Comparison of ENCODE assay signal across 27 cellular contexts in the genomic region with DNA sequence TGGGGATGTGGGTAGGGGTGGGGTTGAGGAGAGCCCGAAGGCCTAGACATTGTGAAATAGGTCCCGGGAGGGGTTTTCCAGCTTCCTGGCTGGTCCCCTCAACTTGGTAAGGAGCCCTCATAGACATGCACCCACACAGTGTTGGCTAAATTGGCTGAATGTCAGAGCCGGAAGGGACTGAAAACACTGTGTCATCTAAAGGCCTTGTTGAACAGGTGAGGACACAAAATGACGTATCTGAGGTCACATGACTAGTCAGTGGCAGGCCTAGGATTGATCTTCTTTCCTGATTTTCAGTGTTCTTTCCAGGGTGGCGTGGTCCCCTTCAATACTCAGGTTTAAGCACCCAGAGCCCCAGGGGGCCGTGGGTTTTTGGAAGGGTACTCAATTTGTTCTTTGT. TPM values are rescaled to one million over a fixed set of nuclear protein-coding genes. Genes with fewer than 3 reads are reported as not detected.
DNase-seq lines count a peak whose midpoint lies in the region; ATAC-seq, FAIRE-seq and TF ChIP-seq lines count a peak whose summit lies in the region.
"Had no signal": no experiment of that assay in that cellular context is flagged by ENCODE, and none has a peak within 500 bp of the region (broad histone marks: within the 10 kb centered on the region; RNA-seq: fewer than 3 reads in every experiment).

No MANE protein-coding gene starts in this region.

- peak overlapping the region; percentile 100 for H3K27ac Mint-ChIP-seq in astrocyte (ENCODE audit: unreplicated experiment)
- H3K27ac Mint-ChIP-seq: activated naive CD4-positive, alpha-beta T cell treated with anti-CD3 and anti-CD28 coated beads for 36 hours; activated T-helper 1 cell treated with anti-CD3 and anti-CD28 coated beads, Interleukin-12 subunit alpha, Interleukin-12 subunit beta, Interleukin-2, Interleukin-4 antibody, amounts not matched to agents 30 ng/mL and 10 ng/mL and 1 ng/mL, durations not matched to agents 14 hours and 24 hours and 36 hours; stimulated activated effector memory CD8-positive, alpha-beta T cell treated with anti-CD3 and anti-CD28 coated beads, Interleukin-12 subunit alpha, Interleukin-12 subunit beta, amount 100 ng/mL, for 72 hours had no signal

- H4K8ac ChIP-seq in IMR-90 (ENCODE audit: low read depth in 2 of 2, low read length in 2 of 2) (peak overlapping the region; percentile 86 to 90; a peak in 2 of 4 replicates), mesendoderm (ENCODE audit: low read depth, low read length) (no peak overlapping the region)

- H3K27ac ChIP-seq in IMR-90 (ENCODE audit: insufficient read depth, low read length): no peak overlapping the region
- no peak overlapping the region for H3K27ac ChIP-seq in astrocyte (ENCODE audit: low read depth, low read length)
- peak overlapping the region; percentile 22 to 42 for H3K27ac ChIP-seq in aorta (ENCODE audit: low read depth in 1 of 2, low read length in 2 of 2)
- no peak overlapping the region for H3K27ac ChIP-seq in mesendoderm (ENCODE audit: low read depth, low read length)
- H3K27ac ChIP-seq in MM.1S (ENCODE audit: low read length): no peak overlapping the region
- H3K27ac ChIP-seq: adrenal gland, PC-9 had no signal

- no peak for FAIRE-seq in astrocyte (lab: Jason Lieb, UNC)
- FAIRE-seq: GM12878 had no signal

- H3K79me1 ChIP-seq in IMR-90 (ENCODE audit: low read depth in 1 of 2, low read length in 2 of 2) (peaks cover 4 to 37% of the 10 kb centered on the region in 2 experiments; a peak in 3 of 4 replicates), mesendoderm (ENCODE audit: low read length) (no peaks in the 10 kb centered on the region)

- H3K18ac ChIP-seq in IMR-90 (ENCODE audit: low read depth, low read length) (peak overlapping the region; percentile 34), mesendoderm (ENCODE audit: low read length) (no peak overlapping the region)

- peaks cover 6% of the 10 kb centered on the region; the same call in 1 of the 2 replicates for H4K20me1 ChIP-seq in IMR-90 (ENCODE audit: insufficient read depth, low read length)
- no peaks in the 10 kb centered on the region for H4K20me1 ChIP-seq in astrocyte (ENCODE audit: insufficient read depth, low read length)
- H4K20me1 ChIP-seq in MM.1S (ENCODE audit: insufficient read depth, low read length): no peaks in the 10 kb centered on the region

- H2AFZ ChIP-seq in IMR-90 (replicated peaks; ENCODE audit: low read length, poor library complexity) (no peak overlapping the region), astrocyte (ENCODE audit: low read depth, low read length) (no peak overlapping the region), MM.1S (ENCODE audit: low read length) (no peak overlapping the region)
- H2AFZ ChIP-seq: PC-9 had no signal

- H3K4me3 Mint-ChIP-seq in astrocyte (ENCODE audit: unreplicated experiment): no peak overlapping the region
- H3K4me3 Mint-ChIP-seq: activated naive CD4-positive, alpha-beta T cell treated with anti-CD3 and anti-CD28 coated beads for 36 hours; activated T-helper 1 cell treated with anti-CD3 and anti-CD28 coated beads, Interleukin-12 subunit alpha, Interleukin-12 subunit beta, Interleukin-2, Interleukin-4 antibody, amounts not matched to agents 30 ng/mL and 10 ng/mL and 1 ng/mL, durations not matched to agents 14 hours and 24 hours and 36 hours; CD4-positive, alpha-beta memory T cell; stimulated activated effector memory CD8-positive, alpha-beta T cell treated with anti-CD3 and anti-CD28 coated beads, Interleukin-12 subunit alpha, Interleukin-12 subunit beta, amount 100 ng/mL, for 72 hours had no signal

- peaks cover 30% of the 10 kb centered on the region for H3K36me3 Mint-ChIP-seq in astrocyte (ENCODE audit: low read depth, unreplicated experiment)
- H3K36me3 Mint-ChIP-seq: CD4-positive, alpha-beta memory T cell; stimulated activated effector memory CD8-positive, alpha-beta T cell treated with anti-CD3 and anti-CD28 coated beads, Interleukin-12 subunit alpha, Interleukin-12 subunit beta, amount 100 ng/mL, for 72 hours had no signal

- H3K9me3 Mint-ChIP-seq in astrocyte (ENCODE audit: unreplicated experiment): peaks cover 2% of the 10 kb centered on the region
- H3K9me3 Mint-ChIP-seq: activated naive CD4-positive, alpha-beta T cell treated with anti-CD3 and anti-CD28 coated beads for 36 hours; activated T-helper 1 cell treated with anti-CD3 and anti-CD28 coated beads, Interleukin-12 subunit alpha, Interleukin-12 subunit beta, Interleukin-2, Interleukin-4 antibody, amounts not matched to agents 30 ng/mL and 10 ng/mL and 1 ng/mL, durations not matched to agents 14 hours and 24 hours and 36 hours; stimulated activated effector memory CD8-positive, alpha-beta T cell treated with anti-CD3 and anti-CD28 coated beads, Interleukin-12 subunit alpha, Interleukin-12 subunit beta, amount 100 ng/mL, for 72 hours had no signal

- H3K9me3 ChIP-seq in IMR-90 (ENCODE audit: control insufficient read depth, insufficient read depth, low read length) (no peaks in the 10 kb centered on the region), astrocyte (ENCODE audit: insufficient read depth, low read depth, low read length) (no peaks in the 10 kb centered on the region), aorta (ENCODE audit: control insufficient read depth, low read length) (no peaks in the 10 kb centered on the region), MM.1S (replicated peaks; ENCODE audit: insufficient read depth, low read length) (no peaks in the 10 kb centered on the region)
- H3K9me3 ChIP-seq: adrenal gland, ovary, tibial nerve had no signal

- H4K91ac ChIP-seq in IMR-90 (ENCODE audit: insufficient read depth, low read depth, low read length): peak overlapping the region; percentile 48

- no peak overlapping the region for H3K56ac ChIP-seq in IMR-90 (ENCODE audit: extremely low read depth, insufficient read depth, low read length)
- H3K56ac ChIP-seq in mesendoderm (ENCODE audit: low read length): no peak overlapping the region

- peak overlapping the region; percentile 98 for H2BK120ac ChIP-seq in IMR-90 (ENCODE audit: low read depth, low read length)
- no peak overlapping the region for H2BK120ac ChIP-seq in mesendoderm (ENCODE audit: low read depth, low read length)

- H3F3A ChIP-seq in MM.1S (ENCODE audit: insufficient read depth, low read length): peaks cover 13% of the 10 kb centered on the region

- TF ChIP-seq POLR2A in IMR-90 (IDR thresholded peaks at IDR 0.05; ENCODE audit: low read depth, low read length): no peak

- DNase-seq in IMR-90 (no peak), astrocyte (ENCODE audit: low read depth) (no peak), sciatic nerve (ENCODE audit: low spot score) (peak; percentile 45), aorta (no peak), mesendoderm (no peak), MM.1S (no peak)
- no peak for DNase-seq in stimulated activated naive CD8-positive, alpha-beta T cell treated with anti-CD3 and anti-CD28 coated beads, Interleukin-15, Interleukin-2, amounts not matched to agents 100 U/mL and 50 U/mL, for 24 hours
- DNase-seq: activated CD4-positive, alpha-beta T cell treated with anti-CD3 and anti-CD28 coated beads, Interleukin-2, amount 50 U/mL, for 4 hours; activated naive CD4-positive, alpha-beta T cell treated with anti-CD3 and anti-CD28 coated beads for 36 hours; adrenal gland; CD4-positive, alpha-beta memory T cell; effector CD4-positive, alpha-beta T cell; EL; islet precursor cell; NCI-H1092; NCI-H187; NCI-H524; ovary; PC-9; Right ventricle myocardium superior; stimulated activated CD4-positive, alpha-beta T cell treated with anti-CD3 and anti-CD28 coated beads, Interleukin-2, amount 100 ng/mL, for 48 hours; SW 1271 had no signal

- no peak for TF ChIP-seq CTCF in IMR-90 (conservative IDR thresholded peaks at IDR 0.05; ENCODE audit: low read depth, low read length)
- no peak for TF ChIP-seq CTCF in astrocyte (IDR thresholded peaks at IDR 0.05; ENCODE audit: insufficient read depth, low read depth, low read length)
- no peak for TF ChIP-seq CTCF in MM.1S (IDR thresholded peaks at IDR 0.05; ENCODE audit: low read length)

- no TSS peak for BruUV-seq in IMR-90 (replicated peaks; lab: Mats Ljungman, UMichigan)

- H4K5ac ChIP-seq in IMR-90 (ENCODE audit: low read depth, low read length): peak overlapping the region; percentile 19
- no peak overlapping the region for H4K5ac ChIP-seq in mesendoderm (ENCODE audit: low read length)

- H3K9ac ChIP-seq in IMR-90 (ENCODE audit: low read depth, low read length): no peak overlapping the region
- H3K9ac ChIP-seq in astrocyte (ENCODE audit: low read length): no peak overlapping the region
- no peak overlapping the region for H3K9ac ChIP-seq in mesendoderm (ENCODE audit: low read length)
- no peak overlapping the region for H3K9ac ChIP-seq in MM.1S (ENCODE audit: low read length)

- peak overlapping the region; percentile 74; the same call in 1 of the 2 replicates for H3K23ac ChIP-seq in IMR-90 (ENCODE audit: low read depth, low read length)
- no peak overlapping the region for H3K23ac ChIP-seq in mesendoderm (ENCODE audit: low read length)

- peak overlapping the region; percentile 85 for H2BK20ac ChIP-seq in IMR-90 (ENCODE audit: low read depth, low read length)

- no peaks in the 10 kb centered on the region for H3K79me2 ChIP-seq in astrocyte (ENCODE audit: insufficient read depth, low read length)
- no peaks in the 10 kb centered on the region for H3K79me2 ChIP-seq in mesendoderm (ENCODE audit: control insufficient read depth, insufficient read depth, low read length)
- H3K79me2 ChIP-seq in MM.1S (ENCODE audit: low read length): no peaks in the 10 kb centered on the region

- peak overlapping the region; percentile 93 for H2BK5ac ChIP-seq in IMR-90 (ENCODE audit: low read depth, low read length, poor library complexity, severe bottlenecking)
- H2BK5ac ChIP-seq in mesendoderm (ENCODE audit: low read length): no peak overlapping the region

- H2BK15ac ChIP-seq in IMR-90 (ENCODE audit: low read depth, low read length) (peak overlapping the region; percentile 89; the same call in 1 of the 3 replicates), mesendoderm (replicated peaks; ENCODE audit: low read depth) (no peak overlapping the region)

- TF ChIP-seq RAD21 in IMR-90 (IDR thresholded peaks at IDR 0.05; ENCODE audit: low read length): no peak

- intact Hi-C loops in IMR-90 (cut with micrococcal nuclease): no loop called here
- intact Hi-C loops in sciatic nerve (cut with DNase I): no loop called here
- intact Hi-C loops in aorta (cut with DNase I): no loop called here

- ATAC-seq in IMR-90 (ENCODE audit: low read depth) (no peak), sciatic nerve (no peak), aorta (ENCODE audit: low FRiP score) (no peak)
- no peak for ATAC-seq in stimulated activated naive CD8-positive, alpha-beta T cell treated with anti-CD3 and anti-CD28 coated beads, Interleukin-15, Interleukin-2, amounts not matched to agents 100 U/mL and 50 U/mL, for 24 hours
- ATAC-seq: GM12878; stimulated activated effector memory CD8-positive, alpha-beta T cell treated with anti-CD3 and anti-CD28 coated beads, Interleukin-12 subunit alpha, Interleukin-12 subunit beta, amount 100 ng/mL, for 72 hours had no signal

- dilution Hi-C loops in IMR-90 (cut with HindIII; ENCODE audit: low sequenced_read_pairs, unreplicated experiment): no loop called here

- H3K4me2 ChIP-seq in IMR-90 (ENCODE audit: low read depth, low read length): no peak overlapping the region
- no peak overlapping the region for H3K4me2 ChIP-seq in astrocyte (ENCODE audit: low read length)
- no peak overlapping the region for H3K4me2 ChIP-seq in mesendoderm (ENCODE audit: low read length)
- H3K4me2 ChIP-seq in MM.1S (ENCODE audit: low read depth, low read length): no peak overlapping the region
- H3K4me2 ChIP-seq: PC-9 had no signal

- peaks cover 36% of the 10 kb centered on the region for H3K4me1 ChIP-seq in IMR-90 (ENCODE audit: control insufficient read depth, insufficient read depth, low read length)
- peaks cover 37% of the 10 kb centered on the region for H3K4me1 ChIP-seq in astrocyte (ENCODE audit: insufficient read depth, low read length)
- H3K4me1 ChIP-seq in aorta (ENCODE audit: control insufficient read depth in 1 of 2, insufficient read depth in 2 of 2, low read length in 2 of 2): peaks cover 5 to 15% of the 10 kb centered on the region in 2 donors
- peaks cover 4% of the 10 kb centered on the region for H3K4me1 ChIP-seq in mesendoderm (ENCODE audit: control insufficient read depth, low read depth, low read length)
- H3K4me1 ChIP-seq in MM.1S (ENCODE audit: low read length): peaks cover 24% of the 10 kb centered on the region

- peak overlapping the region; percentile 79 for H3K14ac ChIP-seq in IMR-90 (replicated peaks; ENCODE audit: low read depth, low read length)

- H3K9me1 ChIP-seq in IMR-90 (ENCODE audit: insufficient read depth, low read length): peaks cover 34% of the 10 kb centered on the region

- CTCF ChIA-PET in IMR-90 (lab: Yijun Ruan, JAX): interaction anchor here (0.5 kb wide), 1 partner anchor 80 kb away, joined by 5 read pairs; no protein-coding TSS in a partner anchor

- peak overlapping the region; percentile 37 for H2AK9ac ChIP-seq in IMR-90 (replicated peaks; ENCODE audit: low read depth, low read length, poor library complexity)

- peak overlapping the region; percentile 84 for H2AK5ac ChIP-seq in IMR-90 (ENCODE audit: low read depth, low read length)
- no peak overlapping the region for H2AK5ac ChIP-seq in mesendoderm (ENCODE audit: low read length)

- H3K36me3 ChIP-seq in IMR-90 (ENCODE audit: control insufficient read depth, insufficient read depth, low read length): peaks cover 11% of the 10 kb centered on the region
- H3K36me3 ChIP-seq in astrocyte (ENCODE audit: insufficient read depth, low read length): no peaks in the 10 kb centered on the region
- peaks cover 7 to 8% of the 10 kb centered on the region in 2 donors for H3K36me3 ChIP-seq in aorta (ENCODE audit: control insufficient read depth in 1 of 2, insufficient read depth in 2 of 2, low read length in 1 of 2)
- no peaks in the 10 kb centered on the region for H3K36me3 ChIP-seq in mesendoderm (ENCODE audit: control insufficient read depth, insufficient read depth, low read length)
- no peaks in the 10 kb centered on the region for H3K36me3 ChIP-seq in MM.1S (replicated peaks; ENCODE audit: insufficient read depth, low read length)
- H3K36me3 ChIP-seq: adrenal gland, ovary had no signal

- H3K4me1 Mint-ChIP-seq in astrocyte (ENCODE audit: low read depth, unreplicated experiment): peaks cover 45% of the 10 kb centered on the region

- H3K27me3 ChIP-seq in IMR-90 (ENCODE audit: control insufficient read depth, insufficient read depth, low read length): no peaks in the 10 kb centered on the region
- H3K27me3 ChIP-seq in astrocyte (ENCODE audit: insufficient read depth, low read length): no peaks in the 10 kb centered on the region
- H3K27me3 ChIP-seq in aorta (ENCODE audit: control insufficient read depth in 1 of 2, insufficient read depth in 2 of 2, low read length in 1 of 2): no peaks in the 10 kb centered on the region
- no peaks in the 10 kb centered on the region for H3K27me3 ChIP-seq in mesendoderm (ENCODE audit: insufficient read depth, low read length, poor library complexity)
- H3K27me3 ChIP-seq in MM.1S (replicated peaks; ENCODE audit: insufficient read depth, low read length): no peaks in the 10 kb centered on the region
- H3K27me3 ChIP-seq: adrenal gland, ovary, tibial nerve had no signal

- H3K4me3 ChIP-seq in IMR-90 (ENCODE audit: insufficient read depth, low read depth, low read length): no peak overlapping the region
- H3K4me3 ChIP-seq in astrocyte (ENCODE audit: insufficient read depth, low read depth, low read length): no peak overlapping the region
- no peak overlapping the region for H3K4me3 ChIP-seq in aorta (ENCODE audit: low read length in 2 of 2)
- H3K4me3 ChIP-seq in mesendoderm (ENCODE audit: low read length): no peak overlapping the region
- H3K4me3 ChIP-seq in MM.1S (ENCODE audit: low read length): no peak overlapping the region
- H3K4me3 ChIP-seq: adrenal gland, GM12878, ovary, PC-9, tibial nerve had no signal

- POLR2A ChIA-PET in IMR-90 (lab: Charles Lee; ENCODE audit: unreplicated experiment): no interaction called here

- 67% methylated on average over 2 of the region's 6 CpGs; no CpG with 5 or more reads in 1 of the 2 experiments for WGBS in IMR-90 (ENCODE audit: extremely low coverage in 2 of 2, insufficient read length in 1 of 2), 2 experiments
- WGBS in aorta, 2 donors: 87 to 89% methylated on average over 6 of the region's 6 CpGs
- WGBS in mesendoderm (ENCODE audit: extremely low coverage, insufficient coverage, low lambda C conversion rate): no CpG with 5 or more reads among the region's 6 CpGs

- H3K4ac ChIP-seq in IMR-90 (ENCODE audit: low read depth, low read length) (peak overlapping the region; percentile 90), mesendoderm (ENCODE audit: low read depth, low read length) (no peak overlapping the region)

- H3K9me2 ChIP-seq in MM.1S (replicated peaks; ENCODE audit: insufficient read depth, low read length): no peaks in the 10 kb centered on the region

- peaks cover 2% of the 10 kb centered on the region for H3K27me3 Mint-ChIP-seq in astrocyte (ENCODE audit: low read depth, unreplicated experiment)

- in situ Hi-C loops in IMR-90 (cut with MboI; ENCODE audit: low sequenced_read_pairs): no loop called here

RNA-seq across cellular contexts. Expression of gene ITGB3, which starts 27.6 kb away (rescaled TPM):
- 14.4 and 17.6 TPM in 2 replicates for total RNA-seq in IMR-90 (2012; rRNA removed)
- polyA plus RNA-seq in IMR-90 (2012; rRNA removed): 9.0 and 9.8 TPM in 2 replicates
- polyA plus RNA-seq in IMR-90 (2012; cell fraction: cytosol; rRNA removed): 5.7 and 6.6 TPM in 2 replicates
- polyA plus RNA-seq in IMR-90 (2012; cell fraction: nucleus; rRNA removed; ENCODE audit: low replicate concordance): 2.9 and 7.5 TPM in 2 replicates
- 44.0 and 59.2 TPM in 2 replicates for total RNA-seq in astrocyte
- total RNA-seq in sciatic nerve: 30.2 TPM
- total RNA-seq in aorta: 100 to 1,000 TPM in 1 of 2 donors, 10 to 100 TPM in 1; 79.5 to 210 TPM
- polyA plus RNA-seq in aorta: 10 to 100 TPM; 14.4 to 21.2 TPM
- not detected for polyA plus RNA-seq in mesendoderm (2013, experiment 1 of 2)
- polyA plus RNA-seq in mesendoderm (2013, experiment 2 of 2): 0.06 TPM
- total RNA-seq: activated naive CD4-positive, alpha-beta T cell treated with anti-CD3 and anti-CD28 coated beads for 36 hours; activated T-helper 1 cell treated with anti-CD3 and anti-CD28 coated beads, Interleukin-12 subunit alpha, Interleukin-12 subunit beta, Interleukin-2, Interleukin-4 antibody, amounts not matched to agents 30 ng/mL and 10 ng/mL and 1 ng/mL, durations not matched to agents 14 hours and 24 hours and 36 hours; CD4-positive, alpha-beta memory T cell had no signal
- polyA plus RNA-seq: CD4-positive, alpha-beta memory T cell; neural cell had no signal

RNA-seq across cellular contexts. Expression of gene EFCAB13, which starts 42.5 kb away (rescaled TPM):
- total RNA-seq in IMR-90 (2012; rRNA removed) (1.1 and 1.4 TPM in 2 replicates), astrocyte (0.66 and 1.4 TPM in 2 replicates), sciatic nerve (24.5 TPM), aorta (10 to 100 TPM; 28.1 to 34.2 TPM)
- polyA plus RNA-seq in IMR-90 (2012; rRNA removed) (0.22 and 0.77 TPM in 2 replicates), aorta (1 to 10 TPM; 1.4 to 6.3 TPM)
- 0.08 and 0.10 TPM in 2 replicates for polyA plus RNA-seq in IMR-90 (2012; cell fraction: cytosol; rRNA removed)
- 0.34 and 1.7 TPM in 2 replicates for polyA plus RNA-seq in IMR-90 (2012; cell fraction: nucleus; rRNA removed; ENCODE audit: low replicate concordance)
- 0.31 TPM for polyA plus RNA-seq in mesendoderm (2013, experiment 1 of 2)
- 0.31 TPM for polyA plus RNA-seq in mesendoderm (2013, experiment 2 of 2)

Comparison
In these comparisons a context has a peak if more than half of its experiments do, and no peak if none do; other contexts are left out.
1. H3K27ac ChIP-seq: peak in aorta (2 of 2); none in IMR-90 (single experiment), astrocyte (single experiment), mesendoderm (single experiment) and MM.1S (single experiment).
2. RNA of gene EFCAB13, which starts 42.5 kb away (total RNA-seq): 28.1 to 34.2 TPM in aorta and 24.5 TPM in sciatic nerve (single experiment); 1.1 to 1.4 TPM in IMR-90 and 0.66 to 1.4 TPM in astrocyte; every median in the first group is over 10 times any median in the second.